Comparison of ENCODE assay signal across 10 cellular contexts in the genomic region with DNA sequence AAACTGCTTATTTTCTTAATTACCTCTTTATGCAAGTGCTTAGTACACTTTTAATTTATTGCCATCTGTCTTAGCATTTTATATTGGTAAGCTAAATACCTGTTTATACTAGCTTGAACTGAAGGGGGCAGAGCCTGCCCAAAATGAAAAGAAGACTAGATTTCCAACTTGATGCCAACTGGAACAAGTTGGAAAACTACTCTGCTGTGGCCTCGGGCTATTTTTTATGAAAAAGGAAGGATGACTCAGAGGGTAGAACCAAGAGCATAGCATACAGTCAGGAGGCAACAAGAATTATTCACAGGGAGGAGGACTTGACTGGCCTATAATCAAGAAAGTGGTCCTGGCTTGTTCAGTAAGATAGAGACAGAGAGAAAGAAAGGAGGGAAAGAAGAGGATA.
DNase-seq lines count a peak whose midpoint lies in the region; ATAC-seq, FAIRE-seq and TF ChIP-seq lines count a peak whose summit lies in the region.
"Had no signal": no experiment of that assay in that cellular context is flagged by ENCODE, and none has a peak within 500 bp of the region (broad histone marks: within the 10 kb centered on the region; RNA-seq: fewer than 3 reads in every experiment).

No MANE protein-coding gene starts in this region.

- H3K4me3 Mint-ChIP-seq in activated CD8-positive, alpha-beta memory T cell treated with anti-CD3 and anti-CD28 coated beads, Interleukin-2, amount 10 ng/mL, durations not matched to agents 7 days and 5 days, result no peak overlapping the region
- no peak overlapping the region for H3K4me3 Mint-ChIP-seq in activated CD4-positive, alpha-beta T cell treated with anti-CD3 and anti-CD28 coated beads, Interleukin-2, amount 10 ng/mL, durations not matched to agents 24 days and 14 days

- CTCF ChIA-PET in activated CD8-positive, alpha-beta memory T cell treated with anti-CD3 and anti-CD28 coated beads, Interleukin-2, amount 10 ng/mL, durations not matched to agents 7 days and 5 days (lab: Charles Lee), result no interaction called here

- H3K4me1 ChIP-seq in ovary (ENCODE audit: insufficient read depth), result peaks cover 2% of the 10 kb centered on the region

- no peaks in the 10 kb centered on the region for H3K9me3 ChIP-seq in ovary

- no peaks in the 10 kb centered on the region for H3K27me3 ChIP-seq in ovary

- TF ChIP-seq CTCF in D721Med (IDR thresholded peaks at IDR 0.05; ENCODE audit: insufficient read depth, missing control alignments) (peak; percentile 61), ovary (IDR thresholded peaks at IDR 0.05) (no peak)

- ATAC-seq in activated CD8-positive, alpha-beta memory T cell treated with anti-CD3 and anti-CD28 coated beads, Interleukin-2, amount 10 ng/mL, durations not matched to agents 7 days and 5 days, result no peak

- no peak for TF ChIP-seq POLR2A in ovary (IDR thresholded peaks at IDR 0.05)

- TF ChIP-seq EP300 in ovary (IDR thresholded peaks at IDR 0.05), result no peak

- DNase-seq in D721Med (ENCODE audit: insufficient read length, low spot score), result no peak
- DNase-seq in NCI-H146 (lab: John Stamatoyannopoulos, UW), result peak; percentile 38
- DNase-seq in cerebellum (ENCODE audit: low spot score), result peak; percentile 19
- DNase-seq in mucosa of gallbladder (ENCODE audit: low spot score), result peak; percentile 13
- DNase-seq in activated CD8-positive, alpha-beta memory T cell treated with anti-CD3 and anti-CD28 coated beads, Interleukin-2, amount 10 ng/mL, durations not matched to agents 7 days and 5 days, result no peak
- DNase-seq in NCI-H526 treated with DMSO at 0.1 percent for 48 hours (lab: John Stamatoyannopoulos, UW), result no peak
- DNase-seq in activated CD4-positive, alpha-beta T cell treated with anti-CD3 and anti-CD28 coated beads, Interleukin-2, amount 10 ng/mL, durations not matched to agents 24 days and 14 days, result no peak
- DNase-seq in ovary, result no peak
- DNase-seq: activated CD4-positive, alpha-beta T cell treated with anti-CD3 and anti-CD28 coated beads for 1 hour had no signal

- WGBS in ovary, 3 donors, result 2 to 6% (median 2%) methylated on average over 1 of the region's 1 CpG

- H3K27me3 Mint-ChIP-seq in activated CD8-positive, alpha-beta memory T cell treated with anti-CD3 and anti-CD28 coated beads, Interleukin-2, amount 10 ng/mL, durations not matched to agents 7 days and 5 days, result peaks cover 5% of the 10 kb centered on the region
- H3K27me3 Mint-ChIP-seq in activated CD4-positive, alpha-beta T cell treated with anti-CD3 and anti-CD28 coated beads, Interleukin-2, amount 10 ng/mL, durations not matched to agents 24 days and 14 days, result peaks cover 4% of the 10 kb centered on the region

- H3K9me3 Mint-ChIP-seq in activated CD8-positive, alpha-beta memory T cell treated with anti-CD3 and anti-CD28 coated beads, Interleukin-2, amount 10 ng/mL, durations not matched to agents 7 days and 5 days (ENCODE audit: low read depth), result no peaks in the 10 kb centered on the region
- no peaks in the 10 kb centered on the region for H3K9me3 Mint-ChIP-seq in activated CD4-positive, alpha-beta T cell treated with anti-CD3 and anti-CD28 coated beads, Interleukin-2, amount 10 ng/mL, durations not matched to agents 24 days and 14 days

- H3K27ac Mint-ChIP-seq in activated CD8-positive, alpha-beta memory T cell treated with anti-CD3 and anti-CD28 coated beads, Interleukin-2, amount 10 ng/mL, durations not matched to agents 7 days and 5 days, result no peak overlapping the region
- H3K27ac Mint-ChIP-seq in activated CD4-positive, alpha-beta T cell treated with anti-CD3 and anti-CD28 coated beads, Interleukin-2, amount 10 ng/mL, durations not matched to agents 24 days and 14 days, result no peak overlapping the region

- H3K4me3 ChIP-seq in ovary, result no peak overlapping the region

- no peaks in the 10 kb centered on the region for H3K36me3 ChIP-seq in ovary

- H3K27ac ChIP-seq in ovary, result no peak overlapping the region

- no peaks in the 10 kb centered on the region for H3K4me1 Mint-ChIP-seq in activated CD8-positive, alpha-beta memory T cell treated with anti-CD3 and anti-CD28 coated beads, Interleukin-2, amount 10 ng/mL, durations not matched to agents 7 days and 5 days
- no peaks in the 10 kb centered on the region for H3K4me1 Mint-ChIP-seq in activated CD4-positive, alpha-beta T cell treated with anti-CD3 and anti-CD28 coated beads, Interleukin-2, amount 10 ng/mL, durations not matched to agents 24 days and 14 days

- intact Hi-C loops in activated CD4-positive, alpha-beta T cell treated with anti-CD3 and anti-CD28 coated beads, Interleukin-2, amount 10 ng/mL, durations not matched to agents 24 days and 14 days (cut with micrococcal nuclease), result no loop called here
- intact Hi-C loops in ovary (cut with DNase I), result no loop called here

- H3K36me3 Mint-ChIP-seq in activated CD8-positive, alpha-beta memory T cell treated with anti-CD3 and anti-CD28 coated beads, Interleukin-2, amount 10 ng/mL, durations not matched to agents 7 days and 5 days, result no peaks in the 10 kb centered on the region
- H3K36me3 Mint-ChIP-seq in activated CD4-positive, alpha-beta T cell treated with anti-CD3 and anti-CD28 coated beads, Interleukin-2, amount 10 ng/mL, durations not matched to agents 24 days and 14 days (ENCODE audit: low read depth), result no peaks in the 10 kb centered on the region

- FAIRE-seq in D721Med (lab: Jason Lieb, UNC), result no peak
- FAIRE-seq: endometrium had no signal

Comparison
In these comparisons a context has a peak if more than half of its experiments do, and no peak if none do; other contexts are left out.
1. DNase-seq: peak in NCI-H146 (single experiment), cerebellum (single experiment) and mucosa of gallbladder (single experiment); none in D721Med (single experiment), activated CD8-positive, alpha-beta memory T cell treated with anti-CD3 and anti-CD28 coated beads, Interleukin-2, amount 10 ng/mL, durations not matched to agents 7 days and 5 days (single experiment), NCI-H526 treated with DMSO at 0.1 percent for 48 hours (single experiment), activated CD4-positive, alpha-beta T cell treated with anti-CD3 and anti-CD28 coated beads, Interleukin-2, amount 10 ng/mL, durations not matched to agents 24 days and 14 days (single experiment) and ovary (0 of 5).